21 cellular contexts compared by ENCODE assay signal in the genomic region with DNA sequence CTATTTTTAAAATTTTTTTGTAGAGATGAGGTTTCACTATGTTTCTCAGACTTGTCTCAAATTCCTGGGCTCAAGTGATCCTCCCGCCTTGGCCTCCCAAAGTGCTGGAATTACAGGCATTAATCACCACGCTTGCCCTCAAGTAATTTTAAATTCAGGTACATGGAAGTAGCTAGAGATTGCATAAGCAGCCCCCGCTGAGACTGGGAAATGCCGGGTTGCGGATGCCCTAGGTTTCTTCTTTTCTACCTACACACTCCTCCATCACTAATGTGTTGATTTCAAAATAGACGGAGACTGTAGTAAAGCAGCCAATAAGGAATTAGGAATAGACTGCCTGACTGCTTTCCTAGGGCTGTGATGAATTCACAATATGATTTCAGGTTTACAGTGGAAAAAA.
DNase-seq lines count a peak whose midpoint lies in the region; ATAC-seq and TF ChIP-seq lines count a peak whose summit lies in the region.
"Had no signal": no experiment of that assay in that cellular context is flagged by ENCODE, and none has a peak within 500 bp of the region (broad histone marks: within the 10 kb centered on the region; RNA-seq: fewer than 3 reads in every experiment).

No MANE protein-coding gene starts in this region.

- no peak overlapping the region for H3K4me3 Mint-ChIP-seq in osteocyte (ENCODE audit: unreplicated experiment)
- no peak overlapping the region for H3K4me3 Mint-ChIP-seq in activated naive CD8-positive, alpha-beta T cell treated with anti-CD3 and anti-CD28 coated beads for 36 hours
- H3K4me3 Mint-ChIP-seq: CD4-positive, alpha-beta T cell had no signal

- H3K9ac ChIP-seq in OCI-LY3 (ENCODE audit: low read length): 0 out of 2 replicates have a peak overlapping the region, but pooled peaks have one; percentile 29

- H3K27me3 ChIP-seq in OCI-LY3 (ENCODE audit: low read depth, low read length) (no peaks in the 10 kb centered on the region), esophagus squamous epithelium (no peaks in the 10 kb centered on the region), thoracic aorta (replicated peaks; ENCODE audit: insufficient read depth) (no peaks in the 10 kb centered on the region)
- H3K27me3 ChIP-seq: BE2C, Peyer's patch had no signal

- no peaks in the 10 kb centered on the region for H4K20me1 ChIP-seq in OCI-LY3 (ENCODE audit: insufficient read depth, low read length)

- no peaks in the 10 kb centered on the region for H3K9me3 ChIP-seq in OCI-LY3 (ENCODE audit: insufficient read depth, low read length)
- H3K9me3 ChIP-seq in esophagus squamous epithelium: no peaks in the 10 kb centered on the region
- no peaks in the 10 kb centered on the region for H3K9me3 ChIP-seq in thoracic aorta
- H3K9me3 ChIP-seq: BE2C, Peyer's patch had no signal

- no peaks in the 10 kb centered on the region for H3K79me2 ChIP-seq in OCI-LY3 (ENCODE audit: low read length)

- intact Hi-C loops in esophagus squamous epithelium (cut with DNase I): no loop called here

- H3K27ac ChIP-seq in OCI-LY3 (ENCODE audit: low read length) (peak overlapping the region; percentile 81), esophagus squamous epithelium (peak overlapping the region; percentile 55 to 77 (median 72)), thoracic aorta (peak overlapping the region; percentile 10 to 73)
- H3K27ac ChIP-seq: SK-N-MC had no signal

- peaks cover 37% of the 10 kb centered on the region for H3K4me1 ChIP-seq in OCI-LY3 (ENCODE audit: low read length)
- H3K4me1 ChIP-seq in esophagus squamous epithelium: peaks cover 11 to 60% (median 22%) of the 10 kb centered on the region in 3 donors
- peaks cover 25 to 65% of the 10 kb centered on the region in 2 donors for H3K4me1 ChIP-seq in thoracic aorta (ENCODE audit: control insufficient read depth in 1 of 2, low read depth in 2 of 2)
- H3K4me1 ChIP-seq: BE2C had no signal

- H3K4me2 ChIP-seq in OCI-LY3 (ENCODE audit: low read length): peak overlapping the region; percentile 73

- H2AFZ ChIP-seq in OCI-LY3 (ENCODE audit: low read depth, low read length): no peak overlapping the region

- TF ChIP-seq CTCF in OCI-LY3 (IDR thresholded peaks at IDR 0.05; ENCODE audit: low read depth, low read length): no peak
- TF ChIP-seq CTCF in esophagus squamous epithelium (IDR thresholded peaks at IDR 0.05): no peak
- no peak for TF ChIP-seq CTCF in osteocyte (IDR thresholded peaks at IDR 0.05)
- no peak for TF ChIP-seq CTCF in thoracic aorta (IDR thresholded peaks at IDR 0.05)

- TF ChIP-seq POLR2A in esophagus squamous epithelium (IDR thresholded peaks at IDR 0.05): no peak

- no peaks in the 10 kb centered on the region for H3K9me3 Mint-ChIP-seq in osteocyte (ENCODE audit: unreplicated experiment)
- H3K9me3 Mint-ChIP-seq in activated naive CD8-positive, alpha-beta T cell treated with anti-CD3 and anti-CD28 coated beads for 36 hours: no peaks in the 10 kb centered on the region
- H3K9me3 Mint-ChIP-seq: CD4-positive, alpha-beta T cell had no signal

- peak overlapping the region; percentile 60 for H3K4me3 ChIP-seq in OCI-LY3 (ENCODE audit: low read length)
- no peak overlapping the region for H3K4me3 ChIP-seq in esophagus squamous epithelium
- H3K4me3 ChIP-seq in thoracic aorta: no peak overlapping the region
- H3K4me3 ChIP-seq: Peyer's patch, SK-N-MC had no signal

- no peak for ATAC-seq in thoracic aorta (ENCODE audit: insufficient number of reproducible peaks, low FRiP score, low read depth)
- ATAC-seq in HG03045 (IDR thresholded peaks at IDR 0.05; ENCODE audit: unreplicated experiment): no peak

- 65 to 69% methylated on average over 2 to 6 of the region's 6 CpGs for WGBS in esophagus squamous epithelium, 2 donors

- H3K27ac Mint-ChIP-seq in osteocyte (ENCODE audit: unreplicated experiment): peak overlapping the region; percentile 52
- H3K27ac Mint-ChIP-seq in activated naive CD8-positive, alpha-beta T cell treated with anti-CD3 and anti-CD28 coated beads for 36 hours: no peak overlapping the region
- H3K27ac Mint-ChIP-seq: CD4-positive, alpha-beta T cell had no signal

- H3K36me3 Mint-ChIP-seq in osteocyte (ENCODE audit: unreplicated experiment): peaks cover 17% of the 10 kb centered on the region
- H3K36me3 Mint-ChIP-seq in activated naive CD8-positive, alpha-beta T cell treated with anti-CD3 and anti-CD28 coated beads for 36 hours: peaks cover 3% of the 10 kb centered on the region

- peaks cover 51% of the 10 kb centered on the region for H3K4me1 Mint-ChIP-seq in osteocyte (ENCODE audit: unreplicated experiment)
- no peaks in the 10 kb centered on the region for H3K4me1 Mint-ChIP-seq in activated naive CD8-positive, alpha-beta T cell treated with anti-CD3 and anti-CD28 coated beads for 36 hours

- peaks cover 10% of the 10 kb centered on the region for H3K36me3 ChIP-seq in OCI-LY3 (replicated peaks; ENCODE audit: low read depth, low read length)
- peaks cover 5 to 39% (median 17%) of the 10 kb centered on the region in 3 donors for H3K36me3 ChIP-seq in esophagus squamous epithelium
- H3K36me3 ChIP-seq in thoracic aorta: peaks cover 21% of the 10 kb centered on the region

- no peaks in the 10 kb centered on the region for H3K27me3 Mint-ChIP-seq in osteocyte (ENCODE audit: unreplicated experiment)
- no peaks in the 10 kb centered on the region for H3K27me3 Mint-ChIP-seq in activated naive CD8-positive, alpha-beta T cell treated with anti-CD3 and anti-CD28 coated beads for 36 hours
- H3K27me3 Mint-ChIP-seq: CD4-positive, alpha-beta T cell had no signal

- DNase-seq in esophagus squamous epithelium (lab: John Stamatoyannopoulos, UW) (no peak), osteocyte (ENCODE audit: extremely low spot score, unreplicated experiment) (no peak), thoracic aorta (ENCODE audit: low spot score) (no peak), AG08396 (ENCODE audit: low spot score) (no peak), NAMALWA (ENCODE audit: low spot score) (no peak)
- no peak for DNase-seq in activated naive CD8-positive, alpha-beta T cell treated with anti-CD3 and anti-CD28 coated beads for 36 hours
- DNase-seq: BE2C; CD4-positive, alpha-beta T cell; H7; KBM-7; MV-4-11; NCI-H1105 treated with DMSO at 0.1 percent for 48 hours; NCI-H146; NCI-H1930; NCI-H446 treated with DMSO at 0.1 percent for 48 hours; NCI-H526; SIG-M5 had no signal
